ENCODE assay signal across 16 cellular contexts in the genomic region with DNA sequence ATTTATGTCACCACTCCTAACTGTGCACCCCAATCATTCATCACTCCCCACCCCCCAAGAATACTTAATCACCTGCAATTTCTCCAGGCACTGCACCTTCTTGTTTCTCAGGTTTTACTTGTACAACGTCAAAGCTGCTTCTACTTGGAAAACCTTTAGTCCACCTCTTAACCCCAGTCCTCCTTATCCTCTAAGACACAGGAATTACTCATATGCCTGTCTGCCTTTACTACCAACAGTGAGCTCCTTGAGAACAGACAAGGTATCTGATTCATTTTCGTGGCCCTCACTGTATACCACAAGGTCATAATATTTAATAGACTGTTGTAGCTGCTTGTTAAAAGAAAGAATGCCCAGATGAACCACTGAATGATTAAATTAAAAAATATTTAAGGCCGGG.
"Had no signal": no experiment of that assay in that cellular context is flagged by ENCODE, and none has a peak within 500 bp of the region (broad histone marks: within the 10 kb centered on the region; RNA-seq: fewer than 3 reads in every experiment).

No MANE protein-coding gene starts in this region.

- H3K9me3 Mint-ChIP-seq: activated naive CD4-positive, alpha-beta T cell treated with anti-CD3 and anti-CD28 coated beads, Interleukin-2, amount 10 ng/mL, durations not matched to agents 7 days and 5 days; nephron had no signal

- FAIRE-seq: urothelium cell line had no signal

- H3K9me3 ChIP-seq: adrenal gland, body of pancreas, stomach, thoracic aorta had no signal

- H3K27ac Mint-ChIP-seq: activated naive CD4-positive, alpha-beta T cell treated with anti-CD3 and anti-CD28 coated beads, Interleukin-2, amount 10 ng/mL, durations not matched to agents 7 days and 5 days; nephron had no signal

- H3K36me3 Mint-ChIP-seq: immature natural killer cell had no signal

- DNase-seq: activated CD4-positive, alpha-beta T cell treated with anti-CD3 and anti-CD28 coated beads for 1 hour; activated CD4-positive, alpha-beta T cell treated with anti-CD3 and anti-CD28 coated beads, Interleukin-2, amount 50 U/mL, for 48 hours; activated naive CD4-positive, alpha-beta T cell treated with anti-CD3 and anti-CD28 coated beads, Interleukin-2, amount 10 ng/mL, durations not matched to agents 7 days and 5 days; adrenal gland; body of pancreas; effector memory CD4-positive, alpha-beta T cell; immature natural killer cell; mesenchymal stem cell; stimulated activated CD4-positive, alpha-beta T cell treated with anti-CD3 and anti-CD28 coated beads, Interleukin-15, amount 100 ng/mL, for 24 hours; stimulated activated CD4-positive, alpha-beta T cell treated with anti-CD3 and anti-CD28 coated beads, Interleukin-4, amount 100 ng/mL, for 4 hours; stomach; T-helper 9 cell had no signal

- H3K4me1 ChIP-seq: adrenal gland, body of pancreas, stomach had no signal

- H3K4me1 Mint-ChIP-seq: immature natural killer cell, nephron had no signal

- H3K27me3 ChIP-seq: adrenal gland, body of pancreas, stomach had no signal

- H3K4me3 ChIP-seq: adrenal gland, body of pancreas, stomach, thoracic aorta had no signal

- ATAC-seq: body of pancreas, left lobe of liver had no signal

- H3K4me3 Mint-ChIP-seq: activated naive CD4-positive, alpha-beta T cell treated with anti-CD3 and anti-CD28 coated beads, Interleukin-2, amount 10 ng/mL, durations not matched to agents 7 days and 5 days; immature natural killer cell; nephron had no signal

- H3K27ac ChIP-seq: adrenal gland, body of pancreas, stomach, thoracic aorta had no signal

- H3K36me3 ChIP-seq: adrenal gland, stomach, thoracic aorta had no signal
